Comparison of ENCODE assay signal across 8 cellular contexts in genomic region chr17:2025220-2025621, GRCh38. TPM values are rescaled to one million over a fixed set of nuclear protein-coding genes. Genes with fewer than 3 reads are reported as not detected.
DNase-seq lines count a peak whose midpoint lies in the region; ATAC-seq and TF ChIP-seq lines count a peak whose summit lies in the region.

A gene with protein sequence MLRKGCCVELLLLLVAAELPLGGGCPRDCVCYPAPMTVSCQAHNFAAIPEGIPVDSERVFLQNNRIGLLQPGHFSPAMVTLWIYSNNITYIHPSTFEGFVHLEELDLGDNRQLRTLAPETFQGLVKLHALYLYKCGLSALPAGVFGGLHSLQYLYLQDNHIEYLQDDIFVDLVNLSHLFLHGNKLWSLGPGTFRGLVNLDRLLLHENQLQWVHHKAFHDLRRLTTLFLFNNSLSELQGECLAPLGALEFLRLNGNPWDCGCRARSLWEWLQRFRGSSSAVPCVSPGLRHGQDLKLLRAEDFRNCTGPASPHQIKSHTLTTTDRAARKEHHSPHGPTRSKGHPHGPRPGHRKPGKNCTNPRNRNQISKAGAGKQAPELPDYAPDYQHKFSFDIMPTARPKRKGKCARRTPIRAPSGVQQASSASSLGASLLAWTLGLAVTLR (minus strand): TSS chr17:2025334. CDS start chr17:2024865, 469 bp downstream.

- H3K9me3 ChIP-seq in esophagus squamous epithelium: no peaks in the 10 kb centered on the region
- no peaks in the 10 kb centered on the region for H3K9me3 ChIP-seq in thoracic aorta

- H3K27ac ChIP-seq in esophagus squamous epithelium (peak within 1 kb of the TSS in 3 of 4 donors; percentile 20 to 71 (median 39)), thoracic aorta (no peak within 1 kb of the TSS)

- peak in 1 of 4 donors; percentile 19 for TF ChIP-seq POLR2A in esophagus squamous epithelium (IDR thresholded peaks at IDR 0.05)

- no peak for ATAC-seq in thoracic aorta (ENCODE audit: insufficient number of reproducible peaks, low FRiP score, low read depth)

- intact Hi-C loops in esophagus squamous epithelium (cut with DNase I): loop anchor here (5.0 kb wide), 1 partner anchor 118 kb away; no protein-coding TSS in a partner anchor

- WGBS in esophagus squamous epithelium, 2 donors: no CpG with 5 or more reads among the region's 47 CpGs

- peaks cover 74% of the 10 kb centered on the region for H3K27me3 Mint-ChIP-seq in nephron (ENCODE audit: low read depth)

- peaks cover 22 to 52% (median 22%) of the 10 kb centered on the region in 3 donors for H3K4me1 ChIP-seq in esophagus squamous epithelium
- H3K4me1 ChIP-seq in thoracic aorta (ENCODE audit: control insufficient read depth in 1 of 2, low read depth in 2 of 2): peaks cover 3 to 46% of the 10 kb centered on the region in 2 donors

- H3K27me3 ChIP-seq in esophagus squamous epithelium (peaks cover 0 to 71% (median 0%) of the 10 kb centered on the region in 4 donors), thoracic aorta (replicated peaks; ENCODE audit: insufficient read depth) (no peaks in the 10 kb centered on the region)

- TF ChIP-seq CTCF in esophagus squamous epithelium (IDR thresholded peaks at IDR 0.05) (no peak), nephron (IDR thresholded peaks at IDR 0.05; ENCODE audit: unreplicated experiment in 3 of 3) (no peak), thoracic aorta (IDR thresholded peaks at IDR 0.05) (no peak)

- no peaks in the 10 kb centered on the region for H3K36me3 Mint-ChIP-seq in nephron (ENCODE audit: low read depth)

- H3K4me1 Mint-ChIP-seq in nephron: peaks cover 6% of the 10 kb centered on the region

- peak within 1 kb of the TSS; percentile 48 to 73 (median 62) for H3K4me3 ChIP-seq in esophagus squamous epithelium
- peak within 1 kb of the TSS; percentile 77 for H3K4me3 ChIP-seq in thoracic aorta

- H3K36me3 ChIP-seq in esophagus squamous epithelium (no peaks in the 10 kb centered on the region), thoracic aorta (no peaks in the 10 kb centered on the region)

- H3K4me3 Mint-ChIP-seq in nephron: peak within 1 kb of the TSS; percentile 82 to 85 (median 83)

- DNase-seq in DMS53 (lab: John Stamatoyannopoulos, UW) (peak; percentile 65), DMS53 treated with DMSO at 0.1 percent for 48 hours (lab: John Stamatoyannopoulos, UW; ENCODE audit: unreplicated experiment) (no peak), NOMO-1 treated with DMSO at 0.1 percent for 48 hours (lab: John Stamatoyannopoulos, UW; ENCODE audit: unreplicated experiment) (peak; percentile 60), activated T-helper 1 cell treated with Interleukin-2 at 50 U/mL for 16 hours (ENCODE audit: low read depth) (peak; percentile 68), esophagus squamous epithelium (lab: John Stamatoyannopoulos, UW) (no peak), thoracic aorta (ENCODE audit: low spot score) (no peak), NCI-H446 treated with DMSO at 0.1 percent for 48 hours (lab: John Stamatoyannopoulos, UW) (no peak)

- H3K27ac Mint-ChIP-seq in nephron: peak within 1 kb of the TSS in 2 of 3 experiments; percentile 3 to 74

- H3K9me3 Mint-ChIP-seq in nephron: peaks cover 3% of the 10 kb centered on the region

RNA-seq across cellular contexts. Expression of the gene that starts here (rescaled TPM):
- total RNA-seq in esophagus squamous epithelium (1 to 10 TPM; 1.1 to 4.0 (median 2.0) TPM), thoracic aorta (1 to 10 TPM; 5.4 to 8.0 TPM)

Comparison
In these comparisons a context has a peak if more than half of its experiments do, and no peak if none do; other contexts are left out.
1. DNase-seq: peak in DMS53 (single experiment), NOMO-1 treated with DMSO at 0.1 percent for 48 hours (single experiment) and activated T-helper 1 cell treated with Interleukin-2 at 50 U/mL for 16 hours (single experiment); none in DMS53 treated with DMSO at 0.1 percent for 48 hours (single experiment), esophagus squamous epithelium (single experiment), thoracic aorta (single experiment) and NCI-H446 treated with DMSO at 0.1 percent for 48 hours (single experiment).
2. H3K27ac ChIP-seq: peak in esophagus squamous epithelium (3 of 4); none in thoracic aorta (0 of 2).